ENCODE assay signal across 16 cellular contexts in the genomic region with DNA sequence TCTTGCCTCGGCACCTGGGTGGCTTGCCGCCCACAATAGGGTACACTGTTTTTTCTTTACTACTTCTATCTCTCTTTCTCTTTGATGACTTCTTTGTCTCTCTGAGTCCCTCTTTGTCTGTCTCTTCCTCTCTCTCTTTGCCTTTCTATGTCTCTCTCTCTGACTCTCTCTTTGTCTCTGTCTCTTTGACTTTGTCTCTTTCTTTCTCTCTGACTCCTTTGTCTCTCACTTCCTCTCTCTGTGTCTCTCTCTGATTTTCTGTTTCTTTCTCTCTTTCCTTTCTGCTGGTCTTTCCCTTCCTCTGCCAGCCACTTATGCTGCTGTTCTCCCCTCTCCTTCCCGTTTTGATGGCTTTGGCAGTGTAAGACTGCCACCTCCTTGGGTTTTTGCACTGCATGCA. TPM values are rescaled to one million over a fixed set of nuclear protein-coding genes. Genes with fewer than 3 reads are reported as not detected.
DNase-seq lines count a peak whose midpoint lies in the region; ATAC-seq, FAIRE-seq and TF ChIP-seq lines count a peak whose summit lies in the region.
"Had no signal": no experiment of that assay in that cellular context is flagged by ENCODE, and none has a peak within 500 bp of the region (broad histone marks: within the 10 kb centered on the region; RNA-seq: fewer than 3 reads in every experiment).

No MANE protein-coding gene starts in this region.

- in situ Hi-C loops in Panc1 (cut with HindIII; ENCODE audit: low pct_unique_long_range_greater_than_20kb, low sequenced_read_pairs) (no loop called here), GM12878 (cut with MboI) (no loop called here)

- H3K36me3 ChIP-seq in Panc1 (ENCODE audit: control insufficient read depth, insufficient read depth, low read length) (no peaks in the 10 kb centered on the region), GM12878 (ENCODE audit: control insufficient read depth in 2 of 2, insufficient read depth in 2 of 2, low read length in 1 of 2) (no peaks in the 10 kb centered on the region; a peak in 1 of 4 replicates), heart left ventricle (peaks cover 0 to 20% (median 0%) of the 10 kb centered on the region in 9 donors)

- TF ChIP-seq POLR2A in GM12878 (IDR thresholded peaks at IDR 0.05; ENCODE audit: low read depth, low read length), result no peak
- no peak for TF ChIP-seq POLR2A in heart left ventricle (IDR thresholded peaks at IDR 0.05)

- H3K79me2 ChIP-seq in GM12878 (ENCODE audit: control insufficient read depth, insufficient read depth, low read length), result no peaks in the 10 kb centered on the region

- no peaks in the 10 kb centered on the region for H3K9me3 ChIP-seq in Panc1 (ENCODE audit: control insufficient read depth, insufficient read depth, low read depth, low read length)
- no peaks in the 10 kb centered on the region; the same call in 2 of the 3 replicates for H3K9me3 ChIP-seq in GM12878 (replicated peaks; ENCODE audit: control insufficient read depth, insufficient read depth, low read length)
- peaks cover 0 to 10% (median 0%) of the 10 kb centered on the region in 12 donors for H3K9me3 ChIP-seq in heart left ventricle
- H3K9me3 ChIP-seq: A549 had no signal

- no peak for TF ChIP-seq EP300 in GM12878 (IDR thresholded peaks at IDR 0.05; ENCODE audit: borderline replicate concordance in 1 of 2, control insufficient read depth in 1 of 2, low read depth in 2 of 2, low read length in 2 of 2)

- POLR2A ChIA-PET in Panc1 (lab: Charles Lee) (no interaction called here), GM12878 (lab: Charles Lee) (no interaction called here)

- H2AFZ ChIP-seq in GM12878 (ENCODE audit: control insufficient read depth, low read depth, low read length), result no peak overlapping the region
- H2AFZ ChIP-seq: PC-9 had no signal

- no peak for ATAC-seq in Panc1
- no peak for ATAC-seq in GM12878
- ATAC-seq in stimulated activated naive CD8-positive, alpha-beta T cell treated with anti-CD3 and anti-CD28 coated beads, Interleukin-15, amount 100 ng/mL, for 72 hours, result no peak
- no peak for ATAC-seq in GM18520 (IDR thresholded peaks at IDR 0.05; ENCODE audit: unreplicated experiment)
- ATAC-seq in heart left ventricle, result no peak
- ATAC-seq: Right ventricle myocardium inferior had no signal

- peaks cover 5% of the 10 kb centered on the region for H3K9me3 Mint-ChIP-seq in activated naive CD4-positive, alpha-beta T cell treated with anti-CD3 and anti-CD28 coated beads, Interleukin-2, amount 10 ng/mL, durations not matched to agents 7 days and 5 days
- peaks cover 0 to 14% of the 10 kb centered on the region in 2 donors for H3K9me3 Mint-ChIP-seq in stimulated activated naive CD8-positive, alpha-beta T cell treated with anti-CD3 and anti-CD28 coated beads, Interleukin-15, amount 100 ng/mL, for 72 hours
- peaks cover 3% of the 10 kb centered on the region for H3K9me3 Mint-ChIP-seq in progenitor cell of endocrine pancreas (ENCODE audit: low read depth)

- SMC1A ChIA-PET in GM12878 (lab: Charles Lee; ENCODE audit: uncharacterized antibody, unreplicated experiment), result no interaction called here

- RAD21 ChIA-PET in GM12878 (lab: Charles Lee; ENCODE audit: unreplicated experiment), result no interaction called here

- H4K20me1 ChIP-seq in GM12878 (ENCODE audit: control insufficient read depth, insufficient read depth), result no peaks in the 10 kb centered on the region

- H3K4me1 ChIP-seq in Panc1 (ENCODE audit: control insufficient read depth, insufficient read depth, low read length), result peaks cover 4% of the 10 kb centered on the region; the same call in 1 of the 2 replicates
- peaks cover 4% of the 10 kb centered on the region for H3K4me1 ChIP-seq in GM12878 (ENCODE audit: control insufficient read depth, insufficient read depth, low read length)
- peaks cover 5 to 32% (median 11%) of the 10 kb centered on the region in 12 donors for H3K4me1 ChIP-seq in heart left ventricle

- H3K4me3 Mint-ChIP-seq in activated naive CD4-positive, alpha-beta T cell treated with anti-CD3 and anti-CD28 coated beads, Interleukin-2, amount 10 ng/mL, durations not matched to agents 7 days and 5 days, result no peak overlapping the region
- peak overlapping the region; percentile 3 to 49 for H3K4me3 Mint-ChIP-seq in stimulated activated naive CD8-positive, alpha-beta T cell treated with anti-CD3 and anti-CD28 coated beads, Interleukin-15, amount 100 ng/mL, for 72 hours
- H3K4me3 Mint-ChIP-seq in progenitor cell of endocrine pancreas (ENCODE audit: low read depth), result no peak overlapping the region
- H3K4me3 Mint-ChIP-seq: HFFc6 had no signal

- peaks cover 30% of the 10 kb centered on the region for H3K4me1 Mint-ChIP-seq in activated naive CD4-positive, alpha-beta T cell treated with anti-CD3 and anti-CD28 coated beads, Interleukin-2, amount 10 ng/mL, durations not matched to agents 7 days and 5 days
- H3K4me1 Mint-ChIP-seq in stimulated activated naive CD8-positive, alpha-beta T cell treated with anti-CD3 and anti-CD28 coated beads, Interleukin-15, amount 100 ng/mL, for 72 hours, result peaks cover 46% of the 10 kb centered on the region
- peaks cover 5% of the 10 kb centered on the region for H3K4me1 Mint-ChIP-seq in progenitor cell of endocrine pancreas (ENCODE audit: low read depth)

- DNase-seq in activated naive CD4-positive, alpha-beta T cell treated with anti-CD3 and anti-CD28 coated beads, Interleukin-2, amount 10 ng/mL, durations not matched to agents 7 days and 5 days, result no peak
- no peak for DNase-seq in activated naive CD4-positive, alpha-beta T cell treated with anti-CD3 and anti-CD28 coated beads, Interleukin-2, amount 50 U/mL, for 16 hours
- DNase-seq in Panc1 (ENCODE audit: low read depth, low spot score) (no peak), GM12878 (ENCODE audit: low read depth, low spot score) (no peak), progenitor cell of endocrine pancreas (ENCODE audit: low spot score, unreplicated experiment) (no peak), heart left ventricle (no peak)
- DNase-seq in stimulated activated naive CD8-positive, alpha-beta T cell treated with anti-CD3 and anti-CD28 coated beads, Interleukin-15, amount 100 ng/mL, for 72 hours, result no peak
- DNase-seq: GDM1, GOT3 had no signal

- H3K27ac ChIP-seq in Panc1 (ENCODE audit: low read length) (no peak overlapping the region), GM12878 (ENCODE audit: control insufficient read depth, insufficient read depth) (no peak overlapping the region), heart left ventricle (peak overlapping the region in 1 of 12 donors; percentile 30)
- H3K27ac ChIP-seq: A549, HL-60, PC-9 had no signal

- no peak for FAIRE-seq in GM12878 (lab: Jason Lieb, UNC)
- FAIRE-seq: A549, D721Med had no signal

- peaks cover 33% of the 10 kb centered on the region for H3K36me3 Mint-ChIP-seq in activated naive CD4-positive, alpha-beta T cell treated with anti-CD3 and anti-CD28 coated beads, Interleukin-2, amount 10 ng/mL, durations not matched to agents 7 days and 5 days
- H3K36me3 Mint-ChIP-seq in progenitor cell of endocrine pancreas (ENCODE audit: insufficient read depth), result peaks cover 26% of the 10 kb centered on the region

- H3K27ac Mint-ChIP-seq in activated naive CD4-positive, alpha-beta T cell treated with anti-CD3 and anti-CD28 coated beads, Interleukin-2, amount 10 ng/mL, durations not matched to agents 7 days and 5 days, result peak overlapping the region; percentile 40
- H3K27ac Mint-ChIP-seq in stimulated activated naive CD8-positive, alpha-beta T cell treated with anti-CD3 and anti-CD28 coated beads, Interleukin-15, amount 100 ng/mL, for 72 hours, result peak overlapping the region in 1 of 2 donors; percentile 2
- no peak overlapping the region for H3K27ac Mint-ChIP-seq in progenitor cell of endocrine pancreas
- H3K27ac Mint-ChIP-seq: HFFc6 had no signal

- no peak overlapping the region for H3K4me2 ChIP-seq in GM12878 (ENCODE audit: control insufficient read depth, insufficient read depth)
- H3K4me2 ChIP-seq: PC-9 had no signal

- no peaks in the 10 kb centered on the region for H3K27me3 ChIP-seq in Panc1 (ENCODE audit: control insufficient read depth, insufficient read depth, low read length)
- no peaks in the 10 kb centered on the region for H3K27me3 ChIP-seq in GM12878 (replicated peaks in 1 of 2; ENCODE audit: control insufficient read depth in 2 of 2, insufficient read depth in 2 of 2, low read length in 1 of 2)
- no peaks in the 10 kb centered on the region for H3K27me3 ChIP-seq in heart left ventricle

- intact Hi-C loops in Panc1 (cut with micrococcal nuclease; ENCODE audit: unreplicated experiment) (no loop called here), GM12878 (cut with micrococcal nuclease; ENCODE audit: unreplicated experiment) (no loop called here), heart left ventricle (cut with DNase I) (no loop called here)

- H3K9ac ChIP-seq in GM12878 (ENCODE audit: control insufficient read depth, insufficient read depth, low read length), result no peak overlapping the region

- H3K27me3 Mint-ChIP-seq in activated naive CD4-positive, alpha-beta T cell treated with anti-CD3 and anti-CD28 coated beads, Interleukin-2, amount 10 ng/mL, durations not matched to agents 7 days and 5 days, result no peaks in the 10 kb centered on the region
- no peaks in the 10 kb centered on the region for H3K27me3 Mint-ChIP-seq in stimulated activated naive CD8-positive, alpha-beta T cell treated with anti-CD3 and anti-CD28 coated beads, Interleukin-15, amount 100 ng/mL, for 72 hours
- no peaks in the 10 kb centered on the region for H3K27me3 Mint-ChIP-seq in progenitor cell of endocrine pancreas

- CTCF ChIA-PET in activated naive CD4-positive, alpha-beta T cell treated with anti-CD3 and anti-CD28 coated beads, Interleukin-2, amount 10 ng/mL, durations not matched to agents 7 days and 5 days (lab: Charles Lee), result no interaction called here
- CTCF ChIA-PET in Panc1 (lab: Charles Lee) (no interaction called here), GM12878 (lab: Yijun Ruan, JAX) (interaction anchor here (0.6 kb wide), 2 partner anchors 17 to 106 kb away, joined by 3 read pairs; no protein-coding TSS in a partner anchor)

- H3K4me3 ChIP-seq in Panc1 (ENCODE audit: low read depth in 2 of 2, low read length in 2 of 2) (no peak overlapping the region), GM12878 (no peak overlapping the region), heart left ventricle (no peak overlapping the region)
- H3K4me3 ChIP-seq: A549, PC-9 had no signal

- no peak for TF ChIP-seq RAD21 in GM12878 (IDR thresholded peaks at IDR 0.05; ENCODE audit: insufficient read depth, low read depth, low read length)

- 0 out of 2 replicates have a peak, but pooled peaks have one; percentile 0 for TF ChIP-seq CTCF in Panc1 (IDR thresholded peaks at IDR 0.05)
- TF ChIP-seq CTCF in GM12878 (IDR thresholded peaks at IDR 0.05 in 2 of 3, conservative IDR thresholded peaks at IDR 0.05 in 1 of 3; ENCODE audit: control insufficient read depth in 2 of 3, extremely low read depth in 1 of 3, insufficient read depth in 1 of 3, low read depth in 3 of 3, low read length in 3 of 3), result no peak
- TF ChIP-seq CTCF in progenitor cell of endocrine pancreas (IDR thresholded peaks at IDR 0.05; ENCODE audit: unreplicated experiment), result no peak
- TF ChIP-seq CTCF in heart left ventricle (IDR thresholded peaks at IDR 0.05), result no peak

- WGBS in GM12878 (ENCODE audit: insufficient coverage, insufficient replicate concordance, low lambda C conversion rate, missing lambda C conversion rate), result 57% methylated on average over 3 of the region's 3 CpGs
- 92 to 94% (median 93%) methylated on average over 3 of the region's 3 CpGs for WGBS in heart left ventricle, 4 donors

- BruUV-seq in Panc1 (replicated peaks; lab: Mats Ljungman, UMichigan), result no TSS peak
- no TSS peak for BruUV-seq in GM12878 (replicated peaks; lab: Mats Ljungman, UMichigan)

RNA-seq across cellular contexts. Expression of a gene that starts 5.1 kb away (rescaled TPM):
- total RNA-seq in Panc1 (2021; ENCODE audit: unreplicated experiment) (48.7 TPM), GM12878 (2014; rRNA removed) (6.8 and 9.3 TPM in 2 replicates), GM12878 (2014; rRNA removed; fragmentation: Illumina TruSeq; extraction: Trizol) (7.2 and 7.9 TPM in 2 replicates), GM12878 (2021) (6.0 TPM in 2 replicates), progenitor cell of endocrine pancreas (29.5 and 32.9 TPM in 2 replicates), heart left ventricle (10 to 100 TPM; 13.5 to 28.8 (median 23.9) TPM)
- polyA plus RNA-seq in Panc1 (2012; ENCODE audit: insufficient read length), result 38.5 TPM
- 7.2 and 7.5 TPM in 2 replicates for total RNA-seq in GM12878 (2013; cell fraction: nucleolus; rRNA removed)
- 4.7 TPM for polyA plus RNA-seq in GM12878 (2011; ENCODE audit: low read depth)
- polyA plus RNA-seq in GM12878 (2011; rRNA removed) (3.2 and 4.2 TPM in 2 replicates), GM12878 (2014; fragmentation: Illumina TruSeq; extraction: Trizol) (9.5 and 16.6 TPM in 2 replicates), GM12878 (2014; fragmentation: Nextera tagmentation; extraction: Ambion mirVana) (1 to 10 TPM; 2.0 to 3.1 TPM), GM12878 (2014; rRNA removed) (5.6 and 5.9 TPM in 2 replicates), GM12878 (2016; fragmentation: Nextera tagmentation; extraction: Ambion mirVana) (1 to 10 TPM; 9.0 to 9.2 TPM), heart left ventricle (10 to 100 TPM; 10.6 to 20.3 TPM)
- 2.0 and 2.5 TPM in 2 replicates for polyA plus RNA-seq in GM12878 (2011; cell fraction: cytosol; rRNA removed)
- polyA plus RNA-seq in GM12878 (2011; cell fraction: nucleus; rRNA removed), result 2.2 and 2.5 TPM in 2 replicates
- polyA plus RNA-seq in GM12878 (2012), result 8.4 and 8.6 TPM in 2 replicates
- polyA minus RNA-seq in GM12878 (2011; rRNA and poly(A)+ RNA removed), result 1.2 TPM in 2 replicates
- not detected in 2 replicates for polyA minus RNA-seq in GM12878 (2011; cell fraction: cytosol; rRNA and poly(A)+ RNA removed)
- 1.2 and 1.9 TPM in 2 replicates for polyA minus RNA-seq in GM12878 (2011; cell fraction: nucleus; rRNA and poly(A)+ RNA removed)

Comparison
In these comparisons a context has a peak if more than half of its experiments do, and no peak if none do; other contexts are left out.
1. H3K4me3 Mint-ChIP-seq: peak in stimulated activated naive CD8-positive, alpha-beta T cell treated with anti-CD3 and anti-CD28 coated beads, Interleukin-15, amount 100 ng/mL, for 72 hours (2 of 2); none in activated naive CD4-positive, alpha-beta T cell treated with anti-CD3 and anti-CD28 coated beads, Interleukin-2, amount 10 ng/mL, durations not matched to agents 7 days and 5 days (single experiment) and progenitor cell of endocrine pancreas (single experiment).